ENCODE assay signal across 1 cellular context in genomic region chr13:76879211-76879875, GRCh38.
A peak's percentile ranks its signal among the peaks of the same experiment; 100 is the strongest.
TF ChIP-seq lines count a peak whose summit lies in the region.

No MANE protein-coding gene starts in this region.

TF ChIP-seq in SK-N-SH, 30 proteins besides CTCF, POLR2A, EP300 and RAD21 (continued from another document):
- TF ChIP-seq ZBTB33 (IDR thresholded peaks at IDR 0.05; ENCODE audit: borderline replicate concordance, low read depth) (no peak), YY1 (IDR thresholded peaks at IDR 0.05; ENCODE audit: low read depth) (no peak), TCF12 (IDR thresholded peaks at IDR 0.05) (peak; percentile 72), SMC3 (IDR thresholded peaks at IDR 0.05; ENCODE audit: low read depth, low read length) (no peak), GATA2 (CRISPR knock-in tag; IDR thresholded peaks at IDR 0.05) (peak; percentile 67)
- TF ChIP-seq, protein P1, sequence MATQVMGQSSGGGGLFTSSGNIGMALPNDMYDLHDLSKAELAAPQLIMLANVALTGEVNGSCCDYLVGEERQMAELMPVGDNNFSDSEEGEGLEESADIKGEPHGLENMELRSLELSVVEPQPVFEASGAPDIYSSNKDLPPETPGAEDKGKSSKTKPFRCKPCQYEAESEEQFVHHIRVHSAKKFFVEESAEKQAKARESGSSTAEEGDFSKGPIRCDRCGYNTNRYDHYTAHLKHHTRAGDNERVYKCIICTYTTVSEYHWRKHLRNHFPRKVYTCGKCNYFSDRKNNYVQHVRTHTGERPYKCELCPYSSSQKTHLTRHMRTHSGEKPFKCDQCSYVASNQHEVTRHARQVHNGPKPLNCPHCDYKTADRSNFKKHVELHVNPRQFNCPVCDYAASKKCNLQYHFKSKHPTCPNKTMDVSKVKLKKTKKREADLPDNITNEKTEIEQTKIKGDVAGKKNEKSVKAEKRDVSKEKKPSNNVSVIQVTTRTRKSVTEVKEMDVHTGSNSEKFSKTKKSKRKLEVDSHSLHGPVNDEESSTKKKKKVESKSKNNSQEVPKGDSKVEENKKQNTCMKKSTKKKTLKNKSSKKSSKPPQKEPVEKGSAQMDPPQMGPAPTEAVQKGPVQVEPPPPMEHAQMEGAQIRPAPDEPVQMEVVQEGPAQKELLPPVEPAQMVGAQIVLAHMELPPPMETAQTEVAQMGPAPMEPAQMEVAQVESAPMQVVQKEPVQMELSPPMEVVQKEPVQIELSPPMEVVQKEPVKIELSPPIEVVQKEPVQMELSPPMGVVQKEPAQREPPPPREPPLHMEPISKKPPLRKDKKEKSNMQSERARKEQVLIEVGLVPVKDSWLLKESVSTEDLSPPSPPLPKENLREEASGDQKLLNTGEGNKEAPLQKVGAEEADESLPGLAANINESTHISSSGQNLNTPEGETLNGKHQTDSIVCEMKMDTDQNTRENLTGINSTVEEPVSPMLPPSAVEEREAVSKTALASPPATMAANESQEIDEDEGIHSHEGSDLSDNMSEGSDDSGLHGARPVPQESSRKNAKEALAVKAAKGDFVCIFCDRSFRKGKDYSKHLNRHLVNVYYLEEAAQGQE (IDR thresholded peaks at IDR 0.05; ENCODE audit: low read depth, low read length) = no peak
